ENCODE assay signal across 13 cellular contexts in genomic region chr1:215475719-215476525, GRCh38.
DNase-seq lines count a peak whose midpoint lies in the region; ATAC-seq and TF ChIP-seq lines count a peak whose summit lies in the region.
"Had no signal": no experiment of that assay in that cellular context is flagged by ENCODE, and none has a peak within 500 bp of the region (broad histone marks: within the 10 kb centered on the region; RNA-seq: fewer than 3 reads in every experiment).

No MANE protein-coding gene starts in this region.

- peak overlapping the region; percentile 59; the same call in 1 of the 2 replicates for H4K5ac ChIP-seq in IMR-90 (ENCODE audit: low read depth, low read length)

- CTCF ChIA-PET in IMR-90 (lab: Yijun Ruan, JAX), result interaction anchor here (0.5 to 0.6 kb wide), 4 partner anchors 47 to 316 kb away, joined by 3 to 5 read pairs (median 4); no protein-coding TSS in a partner anchor

- TF ChIP-seq RAD21 in IMR-90 (IDR thresholded peaks at IDR 0.05; ENCODE audit: low read length), result no peak

- peak overlapping the region in 1 of 2 experiments; percentile 20; a peak in 1 of 4 replicates for H4K8ac ChIP-seq in IMR-90 (ENCODE audit: low read depth in 2 of 2, low read length in 2 of 2)

- peak overlapping the region; percentile 50; the same call in 1 of the 2 replicates for H3K18ac ChIP-seq in IMR-90 (ENCODE audit: low read depth, low read length)

- no peaks in the 10 kb centered on the region for H3K79me1 ChIP-seq in IMR-90 (ENCODE audit: low read depth in 1 of 2, low read length in 2 of 2)

- no peak overlapping the region for H4K91ac ChIP-seq in IMR-90 (ENCODE audit: insufficient read depth, low read depth, low read length)

- no peak overlapping the region for H3K23ac ChIP-seq in IMR-90 (ENCODE audit: low read depth, low read length)

- no peaks in the 10 kb centered on the region for H4K20me1 ChIP-seq in IMR-90 (ENCODE audit: insufficient read depth, low read length)
- H4K20me1 ChIP-seq: BLaER1 had no signal

- H3K27ac ChIP-seq in IMR-90 (ENCODE audit: insufficient read depth, low read length), result no peak overlapping the region
- H3K27ac ChIP-seq in caudate nucleus (ENCODE audit: low read depth, low read length), result no peak overlapping the region
- H3K27ac ChIP-seq: BLaER1, SJCRH30 had no signal

- no peaks in the 10 kb centered on the region for H3K9me1 ChIP-seq in IMR-90 (ENCODE audit: insufficient read depth, low read length)

- in situ Hi-C loops in IMR-90 (cut with MboI; ENCODE audit: low sequenced_read_pairs), result no loop called here

- H3K4me3 ChIP-seq in IMR-90 (ENCODE audit: insufficient read depth, low read depth, low read length), result no peak overlapping the region
- H3K4me3 ChIP-seq: BLaER1, lung, SJCRH30 had no signal

- H2AK5ac ChIP-seq in IMR-90 (ENCODE audit: low read depth, low read length), result no peak overlapping the region

- no CpG with 5 or more reads among the region's 2 CpGs for WGBS in IMR-90 (ENCODE audit: extremely low coverage in 2 of 2, insufficient read length in 1 of 2), 2 experiments

- no peak overlapping the region for H3K27ac Mint-ChIP-seq in stimulated activated naive CD8-positive, alpha-beta T cell treated with anti-CD3 and anti-CD28 coated beads, Interleukin-15, amount 100 ng/mL, for 72 hours

- BruUV-seq in IMR-90 (replicated peaks; lab: Mats Ljungman, UMichigan), result no TSS peak

- no peak overlapping the region for H3K4ac ChIP-seq in IMR-90 (ENCODE audit: low read depth, low read length)

- H2BK5ac ChIP-seq in IMR-90 (ENCODE audit: low read depth, low read length, poor library complexity, severe bottlenecking), result peak overlapping the region; percentile 68

- H2AFZ ChIP-seq in IMR-90 (replicated peaks; ENCODE audit: low read length, poor library complexity), result no peak overlapping the region

- H2BK120ac ChIP-seq in IMR-90 (ENCODE audit: low read depth, low read length), result peak overlapping the region; percentile 28; the same call in 1 of the 2 replicates

- peaks cover 7% of the 10 kb centered on the region for H3K9me3 ChIP-seq in IMR-90 (ENCODE audit: control insufficient read depth, insufficient read depth, low read length)
- H3K9me3 ChIP-seq: SJCRH30 had no signal

- H3K4me2 ChIP-seq in IMR-90 (ENCODE audit: low read depth, low read length), result peak overlapping the region; percentile 56; the same call in 1 of the 2 replicates
- H3K4me2 ChIP-seq: BLaER1 had no signal

- peaks cover 5 to 23% of the 10 kb centered on the region in 2 donors for H3K9me3 Mint-ChIP-seq in stimulated activated naive CD8-positive, alpha-beta T cell treated with anti-CD3 and anti-CD28 coated beads, Interleukin-15, amount 100 ng/mL, for 72 hours
- H3K9me3 Mint-ChIP-seq: central memory CD8-positive, alpha-beta T cell had no signal

- H3K27me3 Mint-ChIP-seq in stimulated activated naive CD8-positive, alpha-beta T cell treated with anti-CD3 and anti-CD28 coated beads, Interleukin-15, amount 100 ng/mL, for 72 hours, result no peaks in the 10 kb centered on the region
- H3K27me3 Mint-ChIP-seq: central memory CD8-positive, alpha-beta T cell had no signal

- no peak overlapping the region for H3K14ac ChIP-seq in IMR-90 (replicated peaks; ENCODE audit: low read depth, low read length)

- POLR2A ChIA-PET in IMR-90 (lab: Charles Lee; ENCODE audit: unreplicated experiment), result no interaction called here

- no peak overlapping the region for H2BK15ac ChIP-seq in IMR-90 (ENCODE audit: low read depth, low read length)

- H3K27me3 ChIP-seq in IMR-90 (ENCODE audit: control insufficient read depth, insufficient read depth, low read length), result no peaks in the 10 kb centered on the region; the same call in 1 of the 2 replicates
- H3K27me3 ChIP-seq: BLaER1, SJCRH30 had no signal

- no peak for TF ChIP-seq POLR2A in IMR-90 (IDR thresholded peaks at IDR 0.05; ENCODE audit: low read depth, low read length)

- H3K4me3 Mint-ChIP-seq in stimulated activated naive CD8-positive, alpha-beta T cell treated with anti-CD3 and anti-CD28 coated beads, Interleukin-15, amount 100 ng/mL, for 72 hours, result no peak overlapping the region
- H3K4me3 Mint-ChIP-seq: central memory CD8-positive, alpha-beta T cell had no signal

- no peaks in the 10 kb centered on the region for H3K4me1 Mint-ChIP-seq in stimulated activated naive CD8-positive, alpha-beta T cell treated with anti-CD3 and anti-CD28 coated beads, Interleukin-15, amount 100 ng/mL, for 72 hours
- H3K4me1 Mint-ChIP-seq: central memory CD8-positive, alpha-beta T cell had no signal

- no peak overlapping the region for H3K9ac ChIP-seq in IMR-90 (ENCODE audit: low read depth, low read length)
- H3K9ac ChIP-seq: BLaER1 had no signal

- TF ChIP-seq CTCF in IMR-90 (conservative IDR thresholded peaks at IDR 0.05; ENCODE audit: low read depth, low read length), result no peak

- peaks cover 8% of the 10 kb centered on the region for H3K4me1 ChIP-seq in IMR-90 (ENCODE audit: control insufficient read depth, insufficient read depth, low read length)
- H3K4me1 ChIP-seq: SJCRH30 had no signal

- no peaks in the 10 kb centered on the region for H3K36me3 ChIP-seq in IMR-90 (ENCODE audit: control insufficient read depth, insufficient read depth, low read length)
- H3K36me3 ChIP-seq: BLaER1, SJCRH30 had no signal

- ATAC-seq in IMR-90 (ENCODE audit: low read depth), result peak; percentile 83
- no peak for ATAC-seq in stimulated activated naive CD8-positive, alpha-beta T cell treated with anti-CD3 and anti-CD28 coated beads, Interleukin-15, amount 100 ng/mL, for 72 hours

- DNase-seq in AG08396 (ENCODE audit: low spot score), result peak; percentile 27
- peak; percentile 73 for DNase-seq in IMR-90
- DNase-seq in amniotic stem cell (lab: John Stamatoyannopoulos, UW), result peak; percentile 36
- peak; percentile 72 for DNase-seq in iris pigment epithelial cell (ENCODE audit: low read depth)
- DNase-seq in COLO668 (lab: John Stamatoyannopoulos, UW; ENCODE audit: unreplicated experiment), result no peak
- no peak for DNase-seq in stimulated activated naive CD8-positive, alpha-beta T cell treated with anti-CD3 and anti-CD28 coated beads, Interleukin-15, amount 100 ng/mL, for 72 hours
- DNase-seq in caudate nucleus (lab: John Stamatoyannopoulos, UW), result no peak
- DNase-seq in SIG-M5 treated with dmso at 0.1 percent for 504 hours (lab: John Stamatoyannopoulos, UW; ENCODE audit: unreplicated experiment), result no peak
- DNase-seq: activated CD4-positive, CD25-positive, alpha-beta regulatory T cell; SJCRH30 had no signal

- H2AK9ac ChIP-seq in IMR-90 (replicated peaks; ENCODE audit: low read depth, low read length, poor library complexity), result no peak overlapping the region

- peak overlapping the region; percentile 2; the same call in 1 of the 2 replicates for H2BK20ac ChIP-seq in IMR-90 (ENCODE audit: low read depth, low read length)

- dilution Hi-C loops in IMR-90 (cut with HindIII; ENCODE audit: low sequenced_read_pairs, unreplicated experiment), result no loop called here

- intact Hi-C loops in IMR-90 (cut with micrococcal nuclease), result no loop called here

- H3K56ac ChIP-seq in IMR-90 (ENCODE audit: extremely low read depth, insufficient read depth, low read length), result no peak overlapping the region

TF ChIP-seq in IMR-90, 13 proteins besides CTCF, POLR2A, EP300 and RAD21:
- TF ChIP-seq NFE2L2 (IDR thresholded peaks at IDR 0.05; ENCODE audit: low read depth, low read length) (peak; percentile 69), MAFK (IDR thresholded peaks at IDR 0.05; ENCODE audit: low read depth, low read length) (peak; percentile 19; the same call in 1 of the 2 replicates), ELK1 (IDR thresholded peaks at IDR 0.05; ENCODE audit: borderline replicate concordance, low read depth, low read length) (no peak), BHLHE40 (IDR thresholded peaks at IDR 0.05; ENCODE audit: low read depth, low read length) (0 out of 2 replicates have a peak, but pooled peaks have one; percentile 2), RCOR1 (IDR thresholded peaks at IDR 0.05; ENCODE audit: insufficient replicate concordance, low read length) (no peak), MAZ (IDR thresholded peaks at IDR 0.05; ENCODE audit: borderline replicate concordance, low read depth, low read length) (no peak)
TF ChIP-seq in IMR-90: peak in this region for 3.

Comparison
In these comparisons a context has a peak if more than half of its experiments do, and no peak if none do; other contexts are left out.
1. DNase-seq: peak in AG08396 (single experiment), IMR-90 (single experiment), amniotic stem cell (single experiment) and iris pigment epithelial cell (single experiment); none in COLO668 (single experiment), stimulated activated naive CD8-positive, alpha-beta T cell treated with anti-CD3 and anti-CD28 coated beads, Interleukin-15, amount 100 ng/mL, for 72 hours (0 of 2), caudate nucleus (0 of 61) and SIG-M5 treated with dmso at 0.1 percent for 504 hours (single experiment).